Comparison of ENCODE assay signal across 1 cellular context in genomic region chr1:37734629-37735591, GRCh38.
TF ChIP-seq lines count a peak whose summit lies in the region.

No MANE protein-coding gene starts in this region.

TF ChIP-seq in WTC11, 78 proteins besides CTCF, POLR2A, EP300 and RAD21 (continued from another document):
- TF ChIP-seq, protein P1, sequence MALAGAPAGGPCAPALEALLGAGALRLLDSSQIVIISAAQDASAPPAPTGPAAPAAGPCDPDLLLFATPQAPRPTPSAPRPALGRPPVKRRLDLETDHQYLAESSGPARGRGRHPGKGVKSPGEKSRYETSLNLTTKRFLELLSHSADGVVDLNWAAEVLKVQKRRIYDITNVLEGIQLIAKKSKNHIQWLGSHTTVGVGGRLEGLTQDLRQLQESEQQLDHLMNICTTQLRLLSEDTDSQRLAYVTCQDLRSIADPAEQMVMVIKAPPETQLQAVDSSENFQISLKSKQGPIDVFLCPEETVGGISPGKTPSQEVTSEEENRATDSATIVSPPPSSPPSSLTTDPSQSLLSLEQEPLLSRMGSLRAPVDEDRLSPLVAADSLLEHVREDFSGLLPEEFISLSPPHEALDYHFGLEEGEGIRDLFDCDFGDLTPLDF (CRISPR knock-in tag; IDR thresholded peaks at IDR 0.05) = no peak
- peak; percentile 58 for TF ChIP-seq SP1 (CRISPR knock-in tag; conservative IDR thresholded peaks at IDR 0.05)
TF ChIP-seq in WTC11: peak in this region for 2.
